Comparison of ENCODE assay signal across 22 cellular contexts in the genomic region with DNA sequence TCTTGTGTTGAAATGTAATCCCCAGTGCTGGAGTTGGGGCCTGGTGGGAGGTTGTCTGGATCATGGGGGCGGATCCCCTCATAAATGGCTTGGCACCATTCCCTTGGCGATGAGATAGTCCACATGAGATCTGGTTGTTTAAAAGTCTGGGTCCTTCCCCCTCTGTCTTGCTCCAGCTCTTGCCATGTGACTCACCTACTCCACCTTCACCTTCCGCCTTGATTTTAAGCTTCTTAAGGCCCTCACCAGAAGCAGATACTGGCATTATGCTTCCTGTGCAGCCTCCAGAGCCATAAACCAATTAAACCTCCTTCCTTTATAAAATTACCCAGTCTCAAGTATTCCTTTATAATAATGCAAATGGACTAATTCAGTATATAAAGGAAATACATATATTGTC.
"Had no signal": no experiment of that assay in that cellular context is flagged by ENCODE, and none has a peak within 500 bp of the region (broad histone marks: within the 10 kb centered on the region; RNA-seq: fewer than 3 reads in every experiment).

No MANE protein-coding gene starts in this region.

- H3K27me3 ChIP-seq: gastrocnemius medialis, left lung, pancreas, right lobe of liver, tibial nerve, upper lobe of left lung had no signal

- H3K36me3 ChIP-seq: gastrocnemius medialis, left lung, pancreas, right lobe of liver, thoracic aorta, tibial nerve, upper lobe of left lung had no signal

- H3K4me3 ChIP-seq: gastrocnemius medialis, left lung, pancreas, right lobe of liver, thoracic aorta, tibial nerve, upper lobe of left lung had no signal

- H3K27ac ChIP-seq: epithelial cell of prostate, gastrocnemius medialis, left lung, pancreas, right lobe of liver, thoracic aorta, tibial nerve, upper lobe of left lung had no signal

- H3K4me1 Mint-ChIP-seq: mesothelial cell of epicardium had no signal

- H3K27me3 Mint-ChIP-seq: dendritic cell treated with granulocyte-macrophage colony-stimulating factor and Interleukin-4, amounts not matched to agents 40 ng/mL and 50 ng/mL, for 4 days; naive thymus-derived CD8-positive, alpha-beta T cell; stimulated activated naive B cell treated with anti-CD40 and anti-IgM and Interleukin-4, amounts not matched to agents 10 μg/mL and 1 μg/mL and 100 μg/mL, for 72 hours; stimulated activated naive CD8-positive, alpha-beta T cell treated with anti-CD3 and anti-CD28 coated beads, Interleukin-15, Interleukin-2, amounts not matched to agents 100 ng/mL and 50 ng/mL, for 24 hours had no signal

- H3K4me1 ChIP-seq: left lung, right lobe of liver, upper lobe of left lung had no signal

- H3K4me3 Mint-ChIP-seq: dendritic cell treated with granulocyte-macrophage colony-stimulating factor and Interleukin-4, amounts not matched to agents 40 ng/mL and 50 ng/mL, for 4 days; endodermal cell; mesothelial cell of epicardium; naive thymus-derived CD8-positive, alpha-beta T cell; stimulated activated naive B cell treated with anti-CD40 and anti-IgM and Interleukin-4, amounts not matched to agents 10 μg/mL and 1 μg/mL and 100 μg/mL, for 72 hours; stimulated activated naive CD8-positive, alpha-beta T cell treated with anti-CD3 and anti-CD28 coated beads, Interleukin-15, Interleukin-2, amounts not matched to agents 100 ng/mL and 50 ng/mL, for 24 hours had no signal

- H3K9me3 Mint-ChIP-seq: dendritic cell treated with granulocyte-macrophage colony-stimulating factor and Interleukin-4, amounts not matched to agents 40 ng/mL and 50 ng/mL, for 4 days; endodermal cell; mesothelial cell of epicardium; naive thymus-derived CD8-positive, alpha-beta T cell; stimulated activated naive B cell treated with anti-CD40 and anti-IgM and Interleukin-4, amounts not matched to agents 10 μg/mL and 1 μg/mL and 100 μg/mL, for 72 hours; stimulated activated naive CD8-positive, alpha-beta T cell treated with anti-CD3 and anti-CD28 coated beads, Interleukin-15, Interleukin-2, amounts not matched to agents 100 ng/mL and 50 ng/mL, for 24 hours had no signal

- H3K27ac Mint-ChIP-seq: dendritic cell treated with granulocyte-macrophage colony-stimulating factor and Interleukin-4, amounts not matched to agents 40 ng/mL and 50 ng/mL, for 4 days; endodermal cell; mesothelial cell of epicardium; stimulated activated naive B cell treated with anti-CD40 and anti-IgM and Interleukin-4, amounts not matched to agents 10 μg/mL and 1 μg/mL and 100 μg/mL, for 72 hours; stimulated activated naive CD8-positive, alpha-beta T cell treated with anti-CD3 and anti-CD28 coated beads, Interleukin-15, Interleukin-2, amounts not matched to agents 100 ng/mL and 50 ng/mL, for 24 hours had no signal

- DNase-seq: effector CD8-positive, alpha-beta T cell; endodermal cell; foreskin fibroblast; gastrocnemius medialis; head of caudate nucleus; kidney; left lung; mesenchymal stem cell; naive thymus-derived CD8-positive, alpha-beta T cell; pancreas; retina; right lobe of liver; stimulated activated CD4-positive, alpha-beta T cell treated with anti-CD3 and anti-CD28 coated beads, Interleukin-15, amount 100 ng/mL, for 24 hours; stimulated activated CD4-positive, alpha-beta T cell treated with anti-CD3 and anti-CD28 coated beads, Interleukin-2, amount 100 ng/mL, for 48 hours; stimulated activated naive B cell treated with anti-CD40 and anti-IgM and Interleukin-4, amounts not matched to agents 10 μg/mL and 1 μg/mL and 100 μg/mL, for 72 hours; upper lobe of left lung had no signal

- H3K9me3 ChIP-seq: gastrocnemius medialis, left lung, pancreas, right lobe of liver, thoracic aorta, tibial nerve, upper lobe of left lung had no signal

- H3K36me3 Mint-ChIP-seq: mesothelial cell of epicardium had no signal
